ENCODE assay signal across 32 cellular contexts in the genomic region with DNA sequence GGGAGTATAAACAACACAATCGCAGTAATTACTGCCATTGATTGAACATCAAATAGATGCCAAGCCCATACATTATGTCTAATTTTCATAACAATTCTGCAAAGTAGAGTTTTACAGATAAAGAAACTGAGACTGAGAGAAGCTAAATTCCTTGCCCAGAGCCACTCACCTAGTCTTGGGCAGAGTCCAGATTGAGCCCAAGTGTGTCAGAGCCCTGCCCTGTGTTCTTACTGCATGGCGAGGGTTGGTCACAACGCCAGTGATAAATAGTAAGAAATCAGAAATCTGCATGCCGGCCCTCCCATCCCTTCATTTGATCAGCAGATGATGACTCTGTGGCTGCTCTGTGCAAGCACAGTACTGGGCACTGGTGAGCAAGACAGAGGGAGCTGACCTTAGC.
"Had no signal": no experiment of that assay in that cellular context is flagged by ENCODE, and none has a peak within 500 bp of the region (broad histone marks: within the 10 kb centered on the region; RNA-seq: fewer than 3 reads in every experiment).

No MANE protein-coding gene starts in this region.

- FAIRE-seq: astrocyte, TTC549 had no signal

- H3K4me3 Mint-ChIP-seq: activated naive CD4-positive, alpha-beta T cell treated with anti-CD3 and anti-CD28 coated beads, Interleukin-2, amount 10 ng/mL, durations not matched to agents 7 days and 5 days; activated naive CD8-positive, alpha-beta T cell treated with anti-CD3 and anti-CD28 coated beads, Interleukin-2, amount 10 ng/mL, durations not matched to agents 7 days and 5 days; activated T-helper 1 cell treated with anti-CD3 and anti-CD28 coated beads, Interleukin-12 subunit alpha, Interleukin-12 subunit beta, Interleukin-2, Interleukin-4 antibody, amounts not matched to agents 30 ng/mL and 10 ng/mL and 1 ng/mL, durations not matched to agents 14 hours and 24 hours and 36 hours; endodermal cell; memory B cell; natural killer cell treated with Interleukin-12 subunit alpha and Interleukin-12 subunit beta and Interleukin-15 and Interleukin-18, amount 100 ng/mL, for 72 hours; stimulated activated naive B cell treated with anti-CD40 and anti-IgM and Interleukin-4, amounts not matched to agents 10 μg/mL and 1 μg/mL and 100 μg/mL, for 72 hours; T-helper 1 cell treated with Interleukin-12 subunit alpha and Interleukin-12 subunit beta and Interleukin-4 antibody, amounts not matched to agents 30 μg/mL and 1 μg/mL, for 36 hours had no signal

- H3K4me3 ChIP-seq: esophagus squamous epithelium, hepatocyte, skin epidermis, stomach, suprapubic skin, tibial artery had no signal

- H2AFZ ChIP-seq: hepatocyte had no signal

- H3K9me3 Mint-ChIP-seq: activated naive CD4-positive, alpha-beta T cell treated with anti-CD3 and anti-CD28 coated beads, Interleukin-2, amount 10 ng/mL, durations not matched to agents 7 days and 5 days; activated naive CD8-positive, alpha-beta T cell treated with anti-CD3 and anti-CD28 coated beads, Interleukin-2, amount 10 ng/mL, durations not matched to agents 7 days and 5 days; activated T-helper 1 cell treated with anti-CD3 and anti-CD28 coated beads, Interleukin-12 subunit alpha, Interleukin-12 subunit beta, Interleukin-2, Interleukin-4 antibody, amounts not matched to agents 30 ng/mL and 10 ng/mL and 1 ng/mL, durations not matched to agents 14 hours and 24 hours and 36 hours; endodermal cell; memory B cell; natural killer cell treated with Interleukin-12 subunit alpha and Interleukin-12 subunit beta and Interleukin-15 and Interleukin-18, amount 100 ng/mL, for 72 hours; T-helper 1 cell treated with Interleukin-12 subunit alpha and Interleukin-12 subunit beta and Interleukin-4 antibody, amounts not matched to agents 30 μg/mL and 1 μg/mL, for 36 hours had no signal

- H3K27ac Mint-ChIP-seq: activated naive CD4-positive, alpha-beta T cell treated with anti-CD3 and anti-CD28 coated beads, Interleukin-2, amount 10 ng/mL, durations not matched to agents 7 days and 5 days; activated naive CD8-positive, alpha-beta T cell treated with anti-CD3 and anti-CD28 coated beads, Interleukin-2, amount 10 ng/mL, durations not matched to agents 7 days and 5 days; activated T-helper 1 cell treated with anti-CD3 and anti-CD28 coated beads, Interleukin-12 subunit alpha, Interleukin-12 subunit beta, Interleukin-2, Interleukin-4 antibody, amounts not matched to agents 30 ng/mL and 10 ng/mL and 1 ng/mL, durations not matched to agents 14 hours and 24 hours and 36 hours; endodermal cell; memory B cell; natural killer cell treated with Interleukin-12 subunit alpha and Interleukin-12 subunit beta and Interleukin-15 and Interleukin-18, amount 100 ng/mL, for 72 hours; stimulated activated naive B cell treated with anti-CD40 and anti-IgM and Interleukin-4, amounts not matched to agents 10 μg/mL and 1 μg/mL and 100 μg/mL, for 72 hours; T-helper 1 cell treated with Interleukin-12 subunit alpha and Interleukin-12 subunit beta and Interleukin-4 antibody, amounts not matched to agents 30 μg/mL and 1 μg/mL, for 36 hours had no signal

- ATAC-seq: stimulated activated naive B cell treated with anti-CD40 and anti-IgM and Interleukin-4, amounts not matched to agents 10 μg/mL and 1 μg/mL and 100 μg/mL, for 72 hours had no signal

- H3K9me3 ChIP-seq: esophagus squamous epithelium, neutrophil, stomach, suprapubic skin, tibial artery had no signal

- H3K4me1 Mint-ChIP-seq: activated naive CD4-positive, alpha-beta T cell treated with anti-CD3 and anti-CD28 coated beads, Interleukin-2, amount 10 ng/mL, durations not matched to agents 7 days and 5 days; activated naive CD8-positive, alpha-beta T cell treated with anti-CD3 and anti-CD28 coated beads, Interleukin-2, amount 10 ng/mL, durations not matched to agents 7 days and 5 days; memory B cell; stimulated activated naive B cell treated with anti-CD40 and anti-IgM and Interleukin-4, amounts not matched to agents 10 μg/mL and 1 μg/mL and 100 μg/mL, for 72 hours had no signal

- DNase-seq: activated CD4-positive, alpha-beta T cell treated with anti-CD3 and anti-CD28 coated beads for 48 hours; activated CD4-positive, alpha-beta T cell treated with anti-CD3 and anti-CD28 coated beads, Interleukin-2, amount 50 U/mL, for 48 hours; activated CD8-positive, alpha-beta memory T cell treated with anti-CD3 and anti-CD28 coated beads for 24 hours; activated effector memory CD4-positive, alpha-beta T cell treated with anti-CD3 and anti-CD28 coated beads, Interleukin-2, amount 50 U/mL, for 16 hours; activated naive CD4-positive, alpha-beta T cell treated with anti-CD3 and anti-CD28 coated beads, Interleukin-2, amount 10 ng/mL, durations not matched to agents 7 days and 5 days; activated naive CD8-positive, alpha-beta T cell treated with anti-CD3 and anti-CD28 coated beads, Interleukin-2, amount 10 ng/mL, durations not matched to agents 7 days and 5 days; brain microvascular endothelial cell; caudate nucleus; endodermal cell; esophagus squamous epithelium; foreskin melanocyte; islet precursor cell; stimulated activated CD4-positive, alpha-beta T cell treated with anti-CD3 and anti-CD28 coated beads, Interleukin-1b, Interleukin-23, amount 100 ng/mL, for 48 hours; stimulated activated CD4-positive, alpha-beta T cell treated with anti-CD3 and anti-CD28 coated beads, Interleukin-4, amount 100 ng/mL, for 4 hours; stimulated activated CD8-positive, alpha-beta memory T cell treated with anti-CD3 and anti-CD28 coated beads, Interleukin-4, amount 100 ng/mL, for 48 hours; stimulated activated naive B cell treated with anti-CD40 and anti-IgM and Interleukin-4, amounts not matched to agents 10 μg/mL and 1 μg/mL and 100 μg/mL, for 72 hours; stomach; SW 1271; T-helper 9 cell; tibial artery had no signal

- H3K27me3 Mint-ChIP-seq: activated naive CD4-positive, alpha-beta T cell treated with anti-CD3 and anti-CD28 coated beads, Interleukin-2, amount 10 ng/mL, durations not matched to agents 7 days and 5 days; activated naive CD8-positive, alpha-beta T cell treated with anti-CD3 and anti-CD28 coated beads, Interleukin-2, amount 10 ng/mL, durations not matched to agents 7 days and 5 days; memory B cell; natural killer cell treated with Interleukin-12 subunit alpha and Interleukin-12 subunit beta and Interleukin-15 and Interleukin-18, amount 100 ng/mL, for 72 hours; stimulated activated naive B cell treated with anti-CD40 and anti-IgM and Interleukin-4, amounts not matched to agents 10 μg/mL and 1 μg/mL and 100 μg/mL, for 72 hours had no signal

- H3K79me2 ChIP-seq: hepatocyte had no signal

- H3K4me1 ChIP-seq: suprapubic skin, tibial artery had no signal

- H3K27ac ChIP-seq: brain microvascular endothelial cell, epithelial cell of prostate, neutrophil, suprapubic skin, tibial artery, VCaP had no signal

- H3K27me3 ChIP-seq: brain microvascular endothelial cell, esophagus squamous epithelium, hepatocyte, neutrophil, stomach, suprapubic skin, tibial artery had no signal
